7 cellular contexts compared by ENCODE assay signal in genomic region chr5:181267291-181267904, GRCh38. TPM values are rescaled to one million over a fixed set of nuclear protein-coding genes. Genes with fewer than 3 reads are reported as not detected.
A peak's percentile ranks its signal among the peaks of the same experiment; 100 is the strongest.
DNase-seq lines count a peak whose midpoint lies in the region; TF ChIP-seq lines count a peak whose summit lies in the region.
"Not testable (repeated sequence)": the region's sequence is repeated elsewhere in the genome, so short reads cannot be mapped to it uniquely, and the experiment has no call there.

No MANE protein-coding gene starts in this region.

- not testable (repeated sequence) for H3K4ac ChIP-seq in H9 (ENCODE audit: low read depth, low read length)

- H3K36me3 ChIP-seq in WERI-Rb-1 = not testable (repeated sequence)
- peaks cover 19% of the 10 kb centered on the region for H3K36me3 ChIP-seq in endodermal cell (ENCODE audit: control insufficient read depth, insufficient read depth, low read length)

- not testable (repeated sequence) for H3T11ph ChIP-seq in H9 (ENCODE audit: low read length)

- peak; percentile 34 for DNase-seq in Calu3
- DNase-seq in H9 = peak; percentile 69
- DNase-seq in LHCN-M2 (ENCODE audit: low read depth) = peak; percentile 21
- DNase-seq in WERI-Rb-1 = peak; percentile 60
- DNase-seq in endodermal cell = peak; percentile 73
- DNase-seq in left kidney (ENCODE audit: low read depth, low spot score) = peak; percentile 58
- DNase-seq in nephron progenitor cell = not testable (repeated sequence)

- H3K18ac ChIP-seq in H9 (ENCODE audit: insufficient read length, low read depth, low read length) = not testable (repeated sequence)

- not testable (repeated sequence) for TF ChIP-seq CTCF in Calu3 (IDR thresholded peaks at IDR 0.05; ENCODE audit: unreplicated experiment); WERI-Rb-1 (IDR thresholded peaks at IDR 0.05; ENCODE audit: low read depth, low read length); nephron progenitor cell (IDR thresholded peaks at IDR 0.05)
- TF ChIP-seq CTCF in H9 (conservative IDR thresholded peaks at IDR 0.05) = peak; percentile 29; the same call in 2 of the 3 replicates
- TF ChIP-seq CTCF in endodermal cell (conservative IDR thresholded peaks at IDR 0.05) = peak; percentile 41

- H3K9me3 Mint-ChIP-seq in Calu3 (ENCODE audit: low read depth, unreplicated experiment); H9; endodermal cell; nephron progenitor cell: not testable (repeated sequence)

- H2BK12ac ChIP-seq in H9 (ENCODE audit: insufficient read length, low read depth, low read length) = not testable (repeated sequence)

- not testable (repeated sequence) for H2BK15ac ChIP-seq in H9 (ENCODE audit: low read depth, low read length)

- intact Hi-C loops in Calu3 (cut with micrococcal nuclease; ENCODE audit: unreplicated experiment) = not testable (repeated sequence)

- not testable (repeated sequence) for H3K79me1 ChIP-seq in H9 (ENCODE audit: insufficient read depth, low read depth, low read length, poor library complexity, severe bottlenecking)

- H3K4me1 ChIP-seq in H9 (ENCODE audit: insufficient read depth, low read length); endodermal cell (ENCODE audit: control insufficient read depth, insufficient read depth, low read length): not testable (repeated sequence)

- not testable (repeated sequence) for H3K23me2 ChIP-seq in H9 (ENCODE audit: insufficient read length, low read depth, low read length, poor library complexity, severe bottlenecking)

- H2BK120ac ChIP-seq in H9 (ENCODE audit: low read depth, low read length, poor library complexity, severe bottlenecking) = not testable (repeated sequence)

- not testable (repeated sequence) for H3K4me3 Mint-ChIP-seq in Calu3 (ENCODE audit: low read depth, unreplicated experiment)
- H3K4me3 Mint-ChIP-seq in H9 (peak overlapping the region; percentile 43 to 47; a peak in 3 of 5 replicates), endodermal cell (peak overlapping the region; percentile 12), nephron progenitor cell (peak overlapping the region; percentile 41)

- H3K14ac ChIP-seq in H9 (ENCODE audit: insufficient read depth, low read length) = not testable (repeated sequence)

- H3K4me1 Mint-ChIP-seq in Calu3 (ENCODE audit: low read depth, unreplicated experiment) = peaks cover 14% of the 10 kb centered on the region
- H3K4me1 Mint-ChIP-seq in H9 = peaks cover 17 to 28% of the 10 kb centered on the region in 2 experiments
- H3K4me1 Mint-ChIP-seq in endodermal cell = peaks cover 24% of the 10 kb centered on the region
- peaks cover 56% of the 10 kb centered on the region for H3K4me1 Mint-ChIP-seq in nephron progenitor cell

- no CpG with 5 or more reads among the region's 8 CpGs for WGBS in H9 (ENCODE audit: extremely low coverage, insufficient read length, low lambda C conversion rate)
- WGBS in endodermal cell (ENCODE audit: insufficient coverage in 1 of 2, insufficient read length in 1 of 2), 2 experiments = 33 to 34% methylated on average over 3 to 7 of the region's 8 CpGs

- H3K79me2 ChIP-seq in H9 (ENCODE audit: insufficient read depth, low read length) = not testable (repeated sequence)

- H4K20me1 ChIP-seq in H9 (ENCODE audit: control insufficient read depth, insufficient read depth, insufficient read length) = not testable (repeated sequence)

- not testable (repeated sequence) for H3K27ac ChIP-seq in H9 (ENCODE audit: insufficient read length, low read depth, low read length); endodermal cell (ENCODE audit: low read depth, low read length)
- 0 out of 2 replicates have a peak overlapping the region, but pooled peaks have one; percentile 17 for H3K27ac ChIP-seq in WERI-Rb-1

- not testable (repeated sequence) for H4K8ac ChIP-seq in H9 (replicated peaks; ENCODE audit: insufficient read length, low read depth, low read length)

- H3K9ac ChIP-seq in H9 (ENCODE audit: extremely low read depth, insufficient read length, low read length) = not testable (repeated sequence)
- peak overlapping the region; percentile 21 for H3K9ac ChIP-seq in endodermal cell (ENCODE audit: extremely low read depth, low read length, poor library complexity, severe bottlenecking)

- H3K36me3 Mint-ChIP-seq in Calu3 (ENCODE audit: insufficient read depth, unreplicated experiment) = peaks cover 10% of the 10 kb centered on the region
- peaks cover 9 to 14% (median 10%) of the 10 kb centered on the region in 3 experiments; a peak in 6 of 7 replicates for H3K36me3 Mint-ChIP-seq in H9 (ENCODE audit: insufficient read depth in 1 of 3, low read depth in 3 of 3)
- H3K36me3 Mint-ChIP-seq in endodermal cell (ENCODE audit: low read depth) = peaks cover 13% of the 10 kb centered on the region
- peaks cover 13% of the 10 kb centered on the region for H3K36me3 Mint-ChIP-seq in nephron progenitor cell (ENCODE audit: low read depth)

- H2AK5ac ChIP-seq in H9 (ENCODE audit: insufficient read length, low read length) = not testable (repeated sequence)

- H3K4me3 ChIP-seq in WERI-Rb-1 (ENCODE audit: low read depth, low read length); endodermal cell (ENCODE audit: low read length): not testable (repeated sequence)

- H2BK20ac ChIP-seq in H9 (ENCODE audit: low read depth, low read length, poor library complexity, severe bottlenecking) = not testable (repeated sequence)

- not testable (repeated sequence) for H3K27me3 Mint-ChIP-seq in Calu3 (ENCODE audit: unreplicated experiment); H9 (ENCODE audit: low read depth); endodermal cell (ENCODE audit: insufficient read depth); nephron progenitor cell (ENCODE audit: low read depth, poor library complexity)

- not testable (repeated sequence) for H3K23ac ChIP-seq in H9 (ENCODE audit: insufficient read length, low read depth, low read length)

- not testable (repeated sequence) for H2AFZ ChIP-seq in H9 (ENCODE audit: low read length)

- not testable (repeated sequence) for H3K27me3 ChIP-seq in H9 (ENCODE audit: insufficient read depth, low read length); WERI-Rb-1 (ENCODE audit: insufficient read depth, low read depth, severe bottlenecking); endodermal cell (ENCODE audit: control insufficient read depth, insufficient read depth, low read length, poor library complexity, severe bottlenecking)

- CTCF ChIA-PET in Calu3 (lab: Charles Lee) = not testable (repeated sequence)

- not testable (repeated sequence) for H3K4me2 ChIP-seq in H9 (ENCODE audit: insufficient read depth, insufficient read length, low read length)

- H4K5ac ChIP-seq in H9 (ENCODE audit: insufficient read length, low read depth, low read length) = not testable (repeated sequence)

- H3K56ac ChIP-seq in H9 (ENCODE audit: insufficient read length, low read depth, low read length) = not testable (repeated sequence)

- not testable (repeated sequence) for BruUV-seq in Calu3 (replicated peaks; lab: Mats Ljungman, UMichigan)

- H4K91ac ChIP-seq in H9 (ENCODE audit: insufficient read length, low read depth, low read length) = not testable (repeated sequence)

- not testable (repeated sequence) for H2BK5ac ChIP-seq in H9 (ENCODE audit: insufficient read length, low read length)

- H3K9me3 ChIP-seq in H9 (ENCODE audit: control insufficient read depth, low read depth, low read length); WERI-Rb-1 (ENCODE audit: severe bottlenecking); endodermal cell (ENCODE audit: control insufficient read depth, low read length): not testable (repeated sequence)

- H3K27ac Mint-ChIP-seq in Calu3 (ENCODE audit: unreplicated experiment) = not testable (repeated sequence)
- peak overlapping the region; percentile 19 to 98 (median 62); a peak in 5 of 7 replicates for H3K27ac Mint-ChIP-seq in H9
- H3K27ac Mint-ChIP-seq in endodermal cell = peak overlapping the region; percentile 93
- H3K27ac Mint-ChIP-seq in nephron progenitor cell = peak overlapping the region; percentile 78

RNA-seq across cellular contexts. Expression of gene TRIM52, which starts 6.5 kb away (rescaled TPM):
- total RNA-seq in Calu3 (2022) = 14.8 and 14.9 TPM in 2 replicates
- 5.1 and 5.7 TPM in 2 replicates for total RNA-seq in H9 (2021)
- total RNA-seq in LHCN-M2 (2014; rRNA removed) = 3.4 and 5.7 TPM in 2 replicates
- polyA plus RNA-seq in LHCN-M2 (2012) = 3.0 TPM
- 1 to 10 TPM; 5.3 to 5.9 TPM for total RNA-seq in endodermal cell
- polyA plus RNA-seq in endodermal cell (2013, experiment 1 of 2) = 8.0 TPM
- polyA plus RNA-seq in endodermal cell (2013, experiment 2 of 2) = 5.8 TPM

RNA-seq across cellular contexts. Expression of gene RACK1, which starts 23.7 kb away (rescaled TPM):
- total RNA-seq in Calu3 (2022) (1,679 and 1,946 TPM in 2 replicates), H9 (2021) (2,548 and 2,552 TPM in 2 replicates), LHCN-M2 (2014; rRNA removed) (2,805 and 3,118 TPM in 2 replicates), endodermal cell (1,000 to 10,000 TPM; 1,942 to 1,975 TPM)
- polyA plus RNA-seq in LHCN-M2 (2012) = 3,165 TPM
- polyA plus RNA-seq in endodermal cell (2013, experiment 1 of 2) = 2,359 TPM
- polyA plus RNA-seq in endodermal cell (2013, experiment 2 of 2) = 2,067 TPM

RNA-seq across cellular contexts. Expression of gene TRIM41, which starts 44.3 kb away (rescaled TPM):
- total RNA-seq in Calu3 (2022) (33.5 and 34.2 TPM in 2 replicates), H9 (2021) (33.5 and 34.2 TPM in 2 replicates), LHCN-M2 (2014; rRNA removed) (14.4 and 18.8 TPM in 2 replicates), endodermal cell (10 to 100 TPM; 37.5 to 41.7 TPM)
- polyA plus RNA-seq in LHCN-M2 (2012) = 22.9 TPM
- 29.1 TPM for polyA plus RNA-seq in endodermal cell (2013, experiment 1 of 2)
- polyA plus RNA-seq in endodermal cell (2013, experiment 2 of 2) = 23.7 TPM
